9 cellular contexts compared by ENCODE assay signal in the genomic region with DNA sequence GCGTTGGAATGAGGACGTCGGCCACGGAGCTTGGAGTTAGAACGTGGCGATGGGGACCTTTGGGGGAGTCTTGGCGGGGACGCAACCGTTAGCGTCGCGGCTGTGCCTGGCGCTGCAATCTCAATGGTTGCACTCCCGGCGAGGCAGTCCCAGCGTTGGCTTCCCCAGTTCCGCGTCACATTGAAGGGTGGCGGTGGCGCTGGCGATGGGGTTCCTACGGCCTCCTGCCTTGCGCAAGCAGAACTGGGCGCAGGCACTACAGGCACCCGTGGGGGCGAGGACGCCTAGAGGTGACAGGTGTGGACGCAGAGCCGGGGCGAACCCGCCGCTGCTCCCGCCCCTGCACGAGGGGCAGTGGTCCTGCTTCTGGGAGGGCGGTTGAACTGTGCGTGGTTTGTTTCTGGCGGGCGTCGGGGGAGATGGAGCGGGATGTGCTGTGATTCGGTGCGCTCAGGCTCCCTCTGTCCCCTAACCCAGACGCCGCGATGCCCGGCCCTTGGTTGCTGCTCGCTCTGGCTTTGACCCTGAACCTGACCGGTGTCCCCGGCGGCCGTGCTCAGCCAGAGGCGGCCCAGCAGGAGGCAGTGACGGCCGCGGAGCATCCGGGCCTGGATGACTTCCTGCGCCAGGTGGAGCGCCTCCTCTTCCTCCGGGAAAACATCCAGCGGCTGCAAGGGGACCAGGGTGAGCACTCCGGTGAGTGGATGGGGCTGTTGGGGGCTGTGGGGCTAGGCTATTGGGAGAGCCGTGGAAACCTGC. TPM values are rescaled to one million over a fixed set of nuclear protein-coding genes. Genes with fewer than 3 reads are reported as not detected.
A peak's percentile ranks its signal among the peaks of the same experiment; 100 is the strongest.
DNase-seq lines count a peak whose midpoint lies in the region; ATAC-seq and TF ChIP-seq lines count a peak whose summit lies in the region.
"Had no signal": no experiment of that assay in that cellular context is flagged by ENCODE, and none has a peak within 500 bp of the region (broad histone marks: within the 10 kb centered on the region; RNA-seq: fewer than 3 reads in every experiment).

No MANE protein-coding gene starts in this region.

- H3K4me3 Mint-ChIP-seq in memory B cell: peak overlapping the region; percentile 58

- peak; percentile 64 for ATAC-seq in memory B cell (ENCODE audit: low read depth)
- no peak for ATAC-seq in GM21576 (IDR thresholded peaks at IDR 0.05; ENCODE audit: unreplicated experiment)

- H3K36me3 ChIP-seq in transverse colon: no peaks in the 10 kb centered on the region
- H3K36me3 ChIP-seq: neutrophil had no signal

- TF ChIP-seq POLR2A in transverse colon (IDR thresholded peaks at IDR 0.05): no peak

- in situ Hi-C loops in transverse colon (cut with MboI; ENCODE audit: low pct_ligation_motif_present in 1 of 4, low pct_unique_long_range_greater_than_20kb in 1 of 4, low sequenced_read_pairs in 3 of 4): no loop called here

- peaks cover 2% of the 10 kb centered on the region for H3K36me3 Mint-ChIP-seq in memory B cell

- peaks cover 3 to 16% (median 15%) of the 10 kb centered on the region in 4 donors for H3K4me1 ChIP-seq in transverse colon

- H3K27ac ChIP-seq in transverse colon: no peak overlapping the region
- H3K27ac ChIP-seq: neutrophil had no signal

- intact Hi-C loops in transverse colon (cut with DNase I; ENCODE audit: low total_unique reads): no loop called here

- H3K27me3 Mint-ChIP-seq in memory B cell: peaks cover 24% of the 10 kb centered on the region

- TF ChIP-seq EP300 in transverse colon (IDR thresholded peaks at IDR 0.05; ENCODE audit: low read depth): no peak

- peaks cover 1% of the 10 kb centered on the region for H3K9me3 Mint-ChIP-seq in memory B cell

- peak overlapping the region in 1 of 4 donors; percentile 34 for H3K4me3 ChIP-seq in transverse colon

- no peak for TF ChIP-seq CTCF in transverse colon (IDR thresholded peaks at IDR 0.05)

- H3K27ac Mint-ChIP-seq in memory B cell: no peak overlapping the region

- WGBS in transverse colon (ENCODE audit: low coverage in 1 of 2), 2 donors: 11% methylated on average over 46 of the region's 62 CpGs; no CpG with 5 or more reads in 1 of the 2 donors

- H3K27me3 ChIP-seq in transverse colon: peaks cover 68% of the 10 kb centered on the region

- H3K4me1 Mint-ChIP-seq in memory B cell: peaks cover 7% of the 10 kb centered on the region

- no peaks in the 10 kb centered on the region for H3K9me3 ChIP-seq in transverse colon
- H3K9me3 ChIP-seq: neutrophil had no signal

- DNase-seq in activated CD8-positive, alpha-beta memory T cell treated with anti-CD3 and anti-CD28 coated beads for 24 hours: peak; percentile 62
- no peak for DNase-seq in activated CD8-positive, alpha-beta memory T cell treated with anti-CD3 and anti-CD28 coated beads, Interleukin-2, amount 50 U/mL, for 48 hours
- DNase-seq in astrocyte of the hippocampus (ENCODE audit: low read depth, low spot score) (peak; percentile 12), memory B cell (ENCODE audit: low spot score in 2 of 2) (peak; percentile 4 to 16), transverse colon (peak; percentile 10), DMS153 treated with DMSO at 0.1 percent for 48 hours (lab: John Stamatoyannopoulos, UW; ENCODE audit: unreplicated experiment) (no peak), HK-2 (ENCODE audit: unreplicated experiment) (no peak)

RNA-seq across cellular contexts. Expression of a gene that starts 1.0 kb away (rescaled TPM):
- total RNA-seq in transverse colon: not detected

Comparison
In these comparisons a context has a peak if more than half of its experiments do, and no peak if none do; other contexts are left out.
1. DNase-seq: peak in activated CD8-positive, alpha-beta memory T cell treated with anti-CD3 and anti-CD28 coated beads for 24 hours (single experiment), astrocyte of the hippocampus (single experiment), memory B cell (2 of 2) and transverse colon (single experiment); none in activated CD8-positive, alpha-beta memory T cell treated with anti-CD3 and anti-CD28 coated beads, Interleukin-2, amount 50 U/mL, for 48 hours (single experiment), DMS153 treated with DMSO at 0.1 percent for 48 hours (single experiment) and HK-2 (single experiment).